ENCODE assay signal across 26 cellular contexts in genomic region chr7:30736291-30736690, GRCh38. TPM values are rescaled to one million over a fixed set of nuclear protein-coding genes. Genes with fewer than 3 reads are reported as not detected.
"Had no signal": no experiment of that assay in that cellular context is flagged by ENCODE, and none has a peak within 500 bp of the region (broad histone marks: within the 10 kb centered on the region; RNA-seq: fewer than 3 reads in every experiment).

No MANE protein-coding gene starts in this region.

- H3K27ac ChIP-seq: HL-60, KMS-11, RWPE1 had no signal

- H3K4me3 Mint-ChIP-seq: IgD-negative memory B cell had no signal

- ATAC-seq: K562, Panc1, PC-3 had no signal

- DNase-seq: Kasumi-1; MM.1S; NCI-H1092 treated with DMSO at 0.1 percent for 48 hours; NCI-H1436; NCI-H187; NCI-H2029; NCI-H2081 treated with DMSO at 0.1 percent for 48 hours; NCI-H2171; NCI-H226; NCI-H446; NCI-H510A; NCI-H69; NCI-H774; NK-92 treated with Interleukin-12 subunit alpha and Interleukin-12 subunit beta, amount 100 ng/mL, for 24 hours; PC-3; SHP77; SK-N-SH had no signal

- H3K27ac Mint-ChIP-seq: IgD-negative memory B cell had no signal

- H3K9me3 ChIP-seq: SK-N-SH had no signal

- H3K9ac ChIP-seq: KMS-11, SK-N-SH had no signal

- H3K9me3 Mint-ChIP-seq: IgD-negative memory B cell had no signal

- H3K36me3 Mint-ChIP-seq: IgD-negative memory B cell had no signal

- H3K4me2 ChIP-seq: KMS-11, SK-N-SH had no signal

- H3K4me3 ChIP-seq: K562 had no signal

RNA-seq across cellular contexts. Expression of gene INMT, which starts 15.6 kb away (rescaled TPM):
- total RNA-seq: M059J, PC-3, SK-MEL-5 had no signal
- polyA plus RNA-seq: IgD-negative memory B cell, K562, SK-N-SH had no signal

RNA-seq across cellular contexts. Expression of gene CRHR2, which starts 54.0 kb away (rescaled TPM):
- total RNA-seq: K562, M059J, OCI-LY7, PC-3, SK-MEL-5 had no signal
- polyA plus RNA-seq: IgD-negative memory B cell, K562, SK-N-SH had no signal
